Comparison of ENCODE assay signal across 1 cellular context in genomic region chr4:39458505-39459300, GRCh38.
TF ChIP-seq lines count a peak whose summit lies in the region.

LIAS (plus strand) TSS chr4:39459056; CDS start chr4:39459118, 62 bp downstream.
RPL9 (minus strand) TSS chr4:39458922; CDS start chr4:39458439, 483 bp downstream.

TF ChIP-seq in HepG2, 621 proteins besides CTCF, POLR2A, EP300 and RAD21 (continued from another document and continues in another):
- peak; percentile 58; the same call in 1 of the 2 replicates for TF ChIP-seq POGK (CRISPR knock-in tag; conservative IDR thresholded peaks at IDR 0.05)
- TF ChIP-seq NFAT5 (CRISPR knock-in tag; IDR thresholded peaks at IDR 0.05), result no peak
- TF ChIP-seq SPEN (CRISPR knock-in tag; IDR thresholded peaks at IDR 0.05; ENCODE audit: low read depth), result peak; percentile 98
- TF ChIP-seq ZNF770 (CRISPR knock-in tag; IDR thresholded peaks at IDR 0.05), result peak; percentile 27; the same call in 1 of the 2 replicates
- no peak for TF ChIP-seq KDM6A (CRISPR knock-in tag; IDR thresholded peaks at IDR 0.05; ENCODE audit: low read depth)
- peak; percentile 56; the same call in 1 of the 2 replicates for TF ChIP-seq ZNF331 (CRISPR knock-in tag; IDR thresholded peaks at IDR 0.05)
- TF ChIP-seq ZNF710 (CRISPR knock-in tag; IDR thresholded peaks at IDR 0.05; ENCODE audit: borderline replicate concordance), result peak; percentile 43; the same call in 1 of the 2 replicates
- peak; percentile 84; the same call in 1 of the 2 replicates for TF ChIP-seq MEIS1 (CRISPR knock-in tag; IDR thresholded peaks at IDR 0.05; ENCODE audit: borderline replicate concordance)
- peak; percentile 69; the same call in 1 of the 2 replicates for TF ChIP-seq ZNF354B (CRISPR knock-in tag; IDR thresholded peaks at IDR 0.05)
- no peak for TF ChIP-seq ZNF30 (CRISPR knock-in tag; IDR thresholded peaks at IDR 0.05)
- TF ChIP-seq PAF1 (CRISPR knock-in tag; IDR thresholded peaks at IDR 0.05), result 0 out of 2 replicates have a peak, but pooled peaks have one; percentile 7
- TF ChIP-seq ZNF784 (CRISPR knock-in tag; IDR thresholded peaks at IDR 0.05; ENCODE audit: borderline replicate concordance), result peak; percentile 87
- no peak; the same call in none of the 2 replicates for TF ChIP-seq ZNF430 (CRISPR knock-in tag; IDR thresholded peaks at IDR 0.05)
- no peak for TF ChIP-seq SOX13 (IDR thresholded peaks at IDR 0.05)
- TF ChIP-seq SOX13 (CRISPR knock-in tag; conservative IDR thresholded peaks at IDR 0.05 in 1 of 2, IDR thresholded peaks at IDR 0.05 in 1 of 2), result peak in 1 of 2 experiments; percentile 37; a peak in 2 of 4 replicates
- peak; percentile 97 for TF ChIP-seq KMT2B (CRISPR knock-in tag; IDR thresholded peaks at IDR 0.05)
- peak; percentile 87 for TF ChIP-seq ZNF709 (CRISPR knock-in tag; IDR thresholded peaks at IDR 0.05)
- 0 out of 2 replicates have a peak, but pooled peaks have one; percentile 38 for TF ChIP-seq ZBTB38 (CRISPR knock-in tag; IDR thresholded peaks at IDR 0.05)
- peak; percentile 71; the same call in 1 of the 2 replicates for TF ChIP-seq HIVEP1 (CRISPR knock-in tag; IDR thresholded peaks at IDR 0.05)
- TF ChIP-seq AKNA (CRISPR knock-in tag; IDR thresholded peaks at IDR 0.05; ENCODE audit: borderline replicate concordance), result no peak; the same call in 1 of the 2 replicates
- TF ChIP-seq SCMH1 (CRISPR knock-in tag; IDR thresholded peaks at IDR 0.05; ENCODE audit: borderline replicate concordance), result no peak
- peak; percentile 26; the same call in 1 of the 2 replicates for TF ChIP-seq PRDM15 (CRISPR knock-in tag; IDR thresholded peaks at IDR 0.05)
- no peak; the same call in 1 of the 2 replicates for TF ChIP-seq ZBTB7B (CRISPR knock-in tag; IDR thresholded peaks at IDR 0.05)
- TF ChIP-seq EED (CRISPR knock-in tag; IDR thresholded peaks at IDR 0.05), result peak; percentile 89
- peak; percentile 56 for TF ChIP-seq MED8 (CRISPR knock-in tag; IDR thresholded peaks at IDR 0.05; ENCODE audit: insufficient replicate concordance)
- TF ChIP-seq POLR2AphosphoS2 (IDR thresholded peaks at IDR 0.05; ENCODE audit: low read depth, low read length), result peak; percentile 89; the same call in 1 of the 2 replicates
- peak; percentile 78 for TF ChIP-seq NRL (CRISPR knock-in tag; IDR thresholded peaks at IDR 0.05; ENCODE audit: borderline replicate concordance)
- TF ChIP-seq BRD4 (CRISPR knock-in tag; IDR thresholded peaks at IDR 0.05), result peak; percentile 79; the same call in 1 of the 2 replicates
- 0 out of 2 replicates have a peak, but pooled peaks have one; percentile 36 for TF ChIP-seq NFRKB (IDR thresholded peaks at IDR 0.05)
- no peak for TF ChIP-seq TGIF2 (CRISPR knock-in tag; IDR thresholded peaks at IDR 0.05)
- TF ChIP-seq ZNF691 (CRISPR knock-in tag; IDR thresholded peaks at IDR 0.05; ENCODE audit: borderline replicate concordance, low read depth), result 0 out of 2 replicates have a peak, but pooled peaks have one; percentile 51
